In the genomic region with DNA sequence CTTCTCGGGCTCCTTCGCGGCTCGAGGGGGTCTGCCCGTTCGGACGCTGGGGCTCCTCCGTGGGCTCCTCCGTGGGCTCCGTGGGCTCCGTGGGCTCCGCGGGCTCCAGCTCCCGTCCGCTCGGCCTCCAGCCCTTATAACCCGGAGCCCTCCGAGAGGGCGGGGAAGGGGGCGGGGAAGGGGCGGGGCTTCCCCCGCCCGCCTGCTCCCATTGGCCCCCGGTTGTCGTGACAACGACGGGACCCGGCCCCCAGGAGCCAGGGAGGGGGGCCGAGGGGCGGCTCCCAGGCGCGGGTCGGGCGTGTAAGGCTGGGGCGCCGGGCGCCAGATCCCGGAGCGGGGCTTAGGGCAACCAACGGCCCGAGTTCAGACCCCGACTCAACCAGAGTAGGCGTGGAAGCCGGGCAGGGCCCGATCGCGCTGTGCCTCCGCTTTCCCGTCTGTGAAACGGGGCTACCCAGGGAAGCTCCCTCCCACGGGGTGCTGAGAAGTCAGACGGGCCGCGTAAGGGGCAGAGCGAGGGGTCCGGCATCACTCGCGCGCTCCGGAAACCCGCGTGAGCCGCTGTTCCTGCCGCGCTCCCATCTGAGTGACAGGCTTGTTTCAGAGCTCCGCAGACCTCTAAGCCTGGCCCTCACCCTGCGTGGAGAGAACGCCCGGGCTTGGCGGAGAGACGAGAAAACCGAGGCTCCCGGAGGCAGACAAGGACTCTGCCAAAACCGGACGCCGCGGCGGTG, we compare ENCODE assay signal across 8 cellular contexts. TPM values are rescaled to one million over a fixed set of nuclear protein-coding genes. Genes with fewer than 3 reads are reported as not detected.
DNase-seq lines count a peak whose midpoint lies in the region; ATAC-seq and TF ChIP-seq lines count a peak whose summit lies in the region.

A gene (minus strand): TSS at position 111 of the 737 bp plus-strand sequence. CDS start 119 bp downstream, outside the sequence.

- CTCF ChIA-PET in activated B cell treated with CpG ODN at 0.5 μM for 24 hours (lab: Charles Lee) (interaction anchor here (1.2 kb wide), 1 partner anchor 60 kb away, joined by 5 read pairs; no protein-coding TSS in a partner anchor), mammary epithelial cell (lab: Charles Lee; ENCODE audit: low non-redundant PET) (no interaction called here)

- POLR2A ChIA-PET in activated B cell treated with CpG ODN at 0.5 μM for 24 hours (lab: Charles Lee) = interaction anchor here (0.6 to 1.2 kb wide), 5 partner anchors 63 to 750 kb away, joined by 3 to 4 read pairs (median 3); a partner anchor contains a TSS

- H3K36me3 ChIP-seq in mammary epithelial cell (ENCODE audit: insufficient read depth, low read length) = no peaks in the 10 kb centered on the region
- H3K36me3 ChIP-seq in skeletal muscle tissue (ENCODE audit: control insufficient read depth in 3 of 3, insufficient read depth in 3 of 3, low read length in 3 of 3) = no peaks in the 10 kb centered on the region

- H3K4me3 Mint-ChIP-seq in activated B cell treated with CpG ODN at 0.5 μM for 24 hours = peak within 1 kb of the TSS; percentile 78

- no peaks in the 10 kb centered on the region for H3K79me2 ChIP-seq in mammary epithelial cell (ENCODE audit: insufficient read depth, low read length)

- intact Hi-C loops in activated B cell treated with CpG ODN at 0.5 μM for 24 hours (cut with micrococcal nuclease) = loop anchor here (1.0 to 10.0 kb wide), 2 partner anchors 60 to 141 kb away; a partner anchor contains a TSS
- intact Hi-C loops in mammary epithelial cell (cut with micrococcal nuclease) = no loop called here

- DNase-seq in CMK (ENCODE audit: low read depth) (peak; percentile 12), MV-4-11 (lab: John Stamatoyannopoulos, UW) (peak; percentile 1), activated B cell treated with CpG ODN at 0.5 μM for 24 hours (peak; percentile 65), mammary epithelial cell (peak; percentile 30), iPS-NIHi11 (ENCODE audit: low spot score) (peak; percentile 100)

- no peak within 1 kb of the TSS for H3K27ac Mint-ChIP-seq in activated B cell treated with CpG ODN at 0.5 μM for 24 hours

- H3K27me3 Mint-ChIP-seq in activated B cell treated with CpG ODN at 0.5 μM for 24 hours = peaks cover 50% of the 10 kb centered on the region

- WGBS in mammary epithelial cell (ENCODE audit: low coverage, missing lambda C conversion rate) = 0% methylated on average over 2 of the region's 78 CpGs

- dilution Hi-C loops in mammary epithelial cell (cut with HindIII; ENCODE audit: low sequenced_read_pairs) = no loop called here

- no TSS peak for BruUV-seq in mammary epithelial cell (replicated peaks; lab: Mats Ljungman, UMichigan)

- H2AFZ ChIP-seq in mammary epithelial cell (ENCODE audit: low read depth, low read length) = peak within 1 kb of the TSS; percentile 69

- H3K4me1 ChIP-seq in mammary epithelial cell (ENCODE audit: insufficient read depth, low read length) (peaks cover 12% of the 10 kb centered on the region), skeletal muscle tissue (ENCODE audit: control insufficient read depth in 3 of 3, insufficient read depth in 3 of 3, low read length in 3 of 3) (peaks cover 6 to 14% (median 11%) of the 10 kb centered on the region in 3 donors)

- no peaks in the 10 kb centered on the region for H3K36me3 Mint-ChIP-seq in activated B cell treated with CpG ODN at 0.5 μM for 24 hours (ENCODE audit: low read depth)

- H3K4me3 ChIP-seq in mammary epithelial cell (replicated peaks in 1 of 3; ENCODE audit: insufficient read depth in 1 of 3, low read depth in 2 of 3, low read length in 3 of 3) = peak within 1 kb of the TSS; percentile 27 to 32 (median 31)
- peak within 1 kb of the TSS; percentile 67 to 72 (median 70) for H3K4me3 ChIP-seq in skeletal muscle tissue (ENCODE audit: low read length in 3 of 3)

- peaks cover 26% of the 10 kb centered on the region for H3K27me3 ChIP-seq in mammary epithelial cell (ENCODE audit: insufficient read depth, low read length)
- peaks cover 19 to 44% (median 40%) of the 10 kb centered on the region in 3 donors for H3K27me3 ChIP-seq in skeletal muscle tissue (ENCODE audit: control insufficient read depth in 3 of 3, insufficient read depth in 3 of 3, low read length in 3 of 3)

- H3K9ac ChIP-seq in mammary epithelial cell (ENCODE audit: insufficient read depth, low read length) = no peak within 1 kb of the TSS
- peak within 1 kb of the TSS; percentile 57 to 66 (median 62) for H3K9ac ChIP-seq in skeletal muscle tissue (ENCODE audit: low read depth in 1 of 3, low read length in 3 of 3)

- H3K9me3 ChIP-seq in mammary epithelial cell (replicated peaks; ENCODE audit: insufficient read depth, low read length) (no peaks in the 10 kb centered on the region), skeletal muscle tissue (ENCODE audit: control insufficient read depth in 3 of 3, low read length in 3 of 3) (no peaks in the 10 kb centered on the region)

- H3K4me2 ChIP-seq in mammary epithelial cell (ENCODE audit: insufficient read depth, low read depth, low read length) = peak within 1 kb of the TSS; percentile 95

- in situ Hi-C loops in mammary epithelial cell (cut with MboI; ENCODE audit: low sequenced_read_pairs in 2 of 2) = no loop called here

- H3K4me1 Mint-ChIP-seq in activated B cell treated with CpG ODN at 0.5 μM for 24 hours = peaks cover 13% of the 10 kb centered on the region

- H4K20me1 ChIP-seq in mammary epithelial cell (ENCODE audit: insufficient read depth, low read length) = no peaks in the 10 kb centered on the region

- no peaks in the 10 kb centered on the region for H3K9me3 Mint-ChIP-seq in activated B cell treated with CpG ODN at 0.5 μM for 24 hours

- TF ChIP-seq CTCF in activated B cell treated with CpG ODN at 0.5 μM for 24 hours (IDR thresholded peaks at IDR 0.05) (no peak), mammary epithelial cell (conservative IDR thresholded peaks at IDR 0.05 in 1 of 2, IDR thresholded peaks at IDR 0.05 in 1 of 2; ENCODE audit: extremely low read depth in 1 of 2, insufficient read depth in 1 of 2, low read depth in 1 of 2, low read length in 2 of 2) (no peak)

- ATAC-seq in GM21717 (IDR thresholded peaks at IDR 0.05; ENCODE audit: unreplicated experiment) = peak; percentile 69
- ATAC-seq in activated B cell treated with CpG ODN at 0.5 μM for 24 hours (ENCODE audit: low read depth) = peak; percentile 91
- ATAC-seq in GM18520 (IDR thresholded peaks at IDR 0.05; ENCODE audit: unreplicated experiment) = no peak

- H3K27ac ChIP-seq in mammary epithelial cell (ENCODE audit: insufficient read depth, low read depth, low read length) (no peak within 1 kb of the TSS), skeletal muscle tissue (ENCODE audit: low read depth, low read length) (peak within 1 kb of the TSS; percentile 60)

RNA-seq across cellular contexts. Expression of the gene that starts here (rescaled TPM):
- total RNA-seq in activated B cell treated with CpG ODN at 0.5 μM for 24 hours (0.39 and 0.62 TPM in 2 replicates), mammary epithelial cell (under 1 TPM in 1 of 2 donors, not detected in 1; 0.83 TPM), skeletal muscle tissue (9.9 TPM)
- 0.15 TPM for polyA plus RNA-seq in mammary epithelial cell
- not detected for polyA minus RNA-seq in mammary epithelial cell

Comparison
In these comparisons a context has a peak if more than half of its experiments do, and no peak if none do; other contexts are left out.
1. Peak in DNase-seq and ATAC-seq in activated B cell treated with CpG ODN at 0.5 μM for 24 hours; RNA of the gene not detected or under 1 TPM.
2. Peak in DNase-seq, H3K4me3 ChIP-seq and H3K4me2 ChIP-seq in mammary epithelial cell; RNA of the gene not detected or under 1 TPM.
3. DNase-seq: peak in every context shown above with its lines; median percentile 100 in iPS-NIHi11; 65 in activated B cell treated with CpG ODN at 0.5 μM for 24 hours; 30 in mammary epithelial cell; 12 in CMK; 1 in MV-4-11.